Comparison of ENCODE assay signal across 8 cellular contexts in the genomic region with DNA sequence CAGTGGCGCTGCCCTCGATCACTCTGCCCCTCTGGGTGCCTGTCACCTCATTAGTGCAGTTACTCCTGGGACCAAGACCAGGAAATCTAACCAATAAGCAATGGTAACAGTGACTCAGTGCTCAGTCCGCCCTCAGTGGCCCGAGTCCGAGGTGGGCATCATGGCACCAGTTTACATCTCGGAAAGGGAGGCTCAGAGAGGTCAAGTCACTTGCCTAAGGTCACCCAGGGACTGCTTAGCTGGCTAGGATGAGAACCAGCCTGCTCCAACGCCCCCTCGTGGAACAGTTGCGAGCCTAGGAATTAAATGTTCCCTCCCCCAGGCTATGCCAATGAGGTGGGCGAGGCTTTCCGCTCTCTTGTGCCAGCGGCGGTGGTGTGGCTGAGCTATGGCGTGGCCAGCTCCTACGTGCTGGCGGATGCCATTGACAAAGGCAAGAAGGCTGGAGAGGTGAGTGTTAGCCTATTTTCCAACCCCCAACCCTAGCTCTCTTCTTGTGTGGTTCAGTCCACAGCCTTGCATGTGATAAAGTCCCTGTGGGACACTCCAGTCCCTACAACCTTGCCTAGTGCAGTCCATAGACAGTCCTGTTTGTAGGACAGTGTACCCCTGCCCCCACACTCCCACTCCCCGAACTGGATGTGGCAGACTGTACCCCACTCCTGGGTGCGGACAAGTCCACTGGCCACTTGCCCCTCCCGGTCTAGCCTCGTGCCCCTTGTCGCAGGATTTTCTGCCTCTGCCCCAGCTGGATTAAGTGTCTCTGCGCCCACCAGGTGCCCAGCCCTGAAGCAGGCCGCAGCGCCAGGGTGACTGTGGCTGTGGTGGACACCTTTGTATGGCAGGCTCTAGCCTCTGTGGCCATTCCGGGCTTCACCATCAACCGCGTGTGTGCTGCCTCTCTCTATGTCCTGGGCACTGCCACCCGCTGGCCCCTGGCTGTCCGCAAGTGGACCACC. TPM values are rescaled to one million over a fixed set of nuclear protein-coding genes. Genes with fewer than 3 reads are reported as not detected.
DNase-seq lines count a peak whose midpoint lies in the region; ATAC-seq and TF ChIP-seq lines count a peak whose summit lies in the region.

No MANE protein-coding gene starts in this region.

- H3K27ac Mint-ChIP-seq in activated T-helper 17 cell treated with anti-CD3 and anti-CD28 coated beads, Interleukin-2, amount 50 U/mL, for 72 hours: peak overlapping the region; percentile 98
- no peak overlapping the region for H3K27ac Mint-ChIP-seq in nephron progenitor cell

- TF ChIP-seq CTCF in fibroblast of mammary gland (conservative IDR thresholded peaks at IDR 0.05; ENCODE audit: control insufficient read depth, insufficient read depth, low read depth, low read length): peak; percentile 75
- peak; percentile 48 for TF ChIP-seq CTCF in nephron progenitor cell (IDR thresholded peaks at IDR 0.05)

- H3K36me3 ChIP-seq in KOPT-K1 (ENCODE audit: insufficient read depth, low read length): peaks cover 36% of the 10 kb centered on the region

- H3K27me3 Mint-ChIP-seq in activated T-helper 17 cell treated with anti-CD3 and anti-CD28 coated beads, Interleukin-2, amount 50 U/mL, for 72 hours: no peaks in the 10 kb centered on the region
- H3K27me3 Mint-ChIP-seq in nephron progenitor cell (ENCODE audit: low read depth, poor library complexity): peaks cover 6% of the 10 kb centered on the region

- H3K36me3 Mint-ChIP-seq in activated T-helper 17 cell treated with anti-CD3 and anti-CD28 coated beads, Interleukin-2, amount 50 U/mL, for 72 hours (ENCODE audit: low read depth): peaks cover 66% of the 10 kb centered on the region
- H3K36me3 Mint-ChIP-seq in nephron progenitor cell (ENCODE audit: low read depth): peaks cover 17% of the 10 kb centered on the region

- H3K4me3 Mint-ChIP-seq in activated T-helper 17 cell treated with anti-CD3 and anti-CD28 coated beads, Interleukin-2, amount 50 U/mL, for 72 hours: peak overlapping the region; percentile 88
- H3K4me3 Mint-ChIP-seq in nephron progenitor cell: peak overlapping the region; percentile 91

- H3K9me3 Mint-ChIP-seq in activated T-helper 17 cell treated with anti-CD3 and anti-CD28 coated beads, Interleukin-2, amount 50 U/mL, for 72 hours: no peaks in the 10 kb centered on the region
- H3K9me3 Mint-ChIP-seq in nephron progenitor cell: no peaks in the 10 kb centered on the region

- peaks cover 12% of the 10 kb centered on the region for H3K4me1 Mint-ChIP-seq in activated T-helper 17 cell treated with anti-CD3 and anti-CD28 coated beads, Interleukin-2, amount 50 U/mL, for 72 hours
- H3K4me1 Mint-ChIP-seq in nephron progenitor cell: peaks cover 37% of the 10 kb centered on the region

- peak overlapping the region; percentile 62 for H3K4me3 ChIP-seq in fibroblast of mammary gland (ENCODE audit: control insufficient read depth, low read depth, low read length)

- H3K9me3 ChIP-seq in KOPT-K1 (ENCODE audit: insufficient read depth, low read length, poor library complexity, severe bottlenecking): no peaks in the 10 kb centered on the region

- peak; percentile 44 for ATAC-seq in activated T-helper 17 cell treated with anti-CD3 and anti-CD28 coated beads, Interleukin-2, amount 50 U/mL, for 72 hours (replicated peaks)
- ATAC-seq in stimulated activated naive CD8-positive, alpha-beta T cell treated with anti-CD3 and anti-CD28 coated beads, Interleukin-15, Interleukin-2, amounts not matched to agents 100 U/mL and 50 U/mL, for 24 hours: peak; percentile 42
- no peak for ATAC-seq in HG03460 (IDR thresholded peaks at IDR 0.05; ENCODE audit: unreplicated experiment)

- H3K27ac ChIP-seq in KOPT-K1 (ENCODE audit: low read depth, low read length, poor library complexity, severe bottlenecking): peak overlapping the region; percentile 75

- DNase-seq in COLO829 (ENCODE audit: low spot score) (peak; percentile 97), RPMI8226 (peak; percentile 91), fibroblast of mammary gland (ENCODE audit: low read depth) (peak; percentile 78), nephron progenitor cell (peak; percentile 74)
- DNase-seq in stimulated activated naive CD8-positive, alpha-beta T cell treated with anti-CD3 and anti-CD28 coated beads, Interleukin-15, Interleukin-2, amounts not matched to agents 100 U/mL and 50 U/mL, for 24 hours: peak; percentile 94

RNA-seq across cellular contexts. Expression of a gene that starts 1.1 kb away (rescaled TPM):
- 10 to 100 TPM; 42.4 to 51.3 TPM for total RNA-seq in activated T-helper 17 cell treated with anti-CD3 and anti-CD28 coated beads, Interleukin-2, amount 50 U/mL, for 72 hours

RNA-seq across cellular contexts. Expression of a gene that starts 29.9 kb away (rescaled TPM):
- 10 to 100 TPM; 11.3 to 52.8 TPM for total RNA-seq in activated T-helper 17 cell treated with anti-CD3 and anti-CD28 coated beads, Interleukin-2, amount 50 U/mL, for 72 hours

RNA-seq across cellular contexts. Expression of a gene that starts 39.5 kb away (rescaled TPM):
- total RNA-seq in activated T-helper 17 cell treated with anti-CD3 and anti-CD28 coated beads, Interleukin-2, amount 50 U/mL, for 72 hours: 10 to 100 TPM; 10.7 to 18.4 TPM

RNA-seq across cellular contexts. Expression of a gene that starts 45.1 kb away (rescaled TPM):
- not detected for total RNA-seq in activated T-helper 17 cell treated with anti-CD3 and anti-CD28 coated beads, Interleukin-2, amount 50 U/mL, for 72 hours
